In the genomic region with DNA sequence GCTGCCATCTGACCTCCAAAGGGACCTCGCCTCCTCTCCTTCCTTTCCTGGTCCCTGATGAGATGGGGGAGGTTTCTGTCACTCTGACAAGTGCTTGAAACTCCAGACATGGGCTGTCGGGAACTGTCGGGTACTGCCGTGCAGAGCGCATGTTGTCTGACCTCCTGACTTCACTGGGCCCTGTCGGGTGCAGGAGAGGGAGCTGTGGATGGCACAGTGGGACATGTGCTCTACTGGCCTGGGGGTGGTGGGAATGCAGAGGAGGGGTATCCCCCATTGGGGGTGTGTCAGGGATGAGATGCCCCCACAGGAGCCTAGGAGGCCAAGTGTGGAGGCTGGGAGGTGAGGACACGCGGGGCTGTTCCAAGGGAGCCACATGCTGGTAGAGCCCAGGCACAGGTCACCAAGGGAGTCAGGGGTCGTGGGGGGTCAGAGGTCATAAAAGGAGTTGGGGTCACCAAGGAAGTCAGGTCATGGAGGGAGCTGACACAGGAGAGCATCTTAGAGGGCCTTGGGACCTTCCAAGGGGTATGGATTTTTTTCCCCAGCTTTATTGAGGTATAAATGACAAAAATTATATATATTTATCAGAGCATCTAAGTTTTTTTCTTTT, we compare ENCODE assay signal across 12 cellular contexts. TPM values are rescaled to one million over a fixed set of nuclear protein-coding genes. Genes with fewer than 3 reads are reported as not detected.
DNase-seq lines count a peak whose midpoint lies in the region; ATAC-seq, FAIRE-seq and TF ChIP-seq lines count a peak whose summit lies in the region.
"Had no signal": no experiment of that assay in that cellular context is flagged by ENCODE, and none has a peak within 500 bp of the region (broad histone marks: within the 10 kb centered on the region; RNA-seq: fewer than 3 reads in every experiment).

No MANE protein-coding gene starts in this region.

- ATAC-seq in mucosa of descending colon (no peak), GM21423 (IDR thresholded peaks at IDR 0.05; ENCODE audit: unreplicated experiment) (no peak), HG02884 (IDR thresholded peaks at IDR 0.05; ENCODE audit: unreplicated experiment) (no peak)

- no peaks in the 10 kb centered on the region for H3K36me3 ChIP-seq in kidney (ENCODE audit: control insufficient read depth in 1 of 2, insufficient read depth in 2 of 2, low read length in 2 of 2)
- H3K36me3 ChIP-seq in rectal smooth muscle tissue (ENCODE audit: control insufficient read depth, insufficient read depth, low read length) = peaks cover 2% of the 10 kb centered on the region
- no peaks in the 10 kb centered on the region for H3K36me3 ChIP-seq in mucosa of descending colon (ENCODE audit: low read depth)

- intact Hi-C loops in kidney (cut with DNase I) = no loop called here
- intact Hi-C loops in mucosa of descending colon (cut with DNase I, micrococcal nuclease) = no loop called here

- no peak for FAIRE-seq in kidney (lab: Jason Lieb, UNC)
- FAIRE-seq: frontal cortex had no signal

- POLR2A ChIA-PET in AG04450 (lab: Yijun Ruan, JAX) = interaction anchor here (0.6 to 1.7 kb wide), 2 partner anchors 46 to 49 kb away, joined by 4 read pairs; partner anchors contain the start of gene POR

- no peaks in the 10 kb centered on the region for H3K27me3 ChIP-seq in AG04450 (ENCODE audit: control insufficient read depth, insufficient read depth, low read length)
- H3K27me3 ChIP-seq in rectal smooth muscle tissue (ENCODE audit: control insufficient read depth, insufficient read depth, low read length) = no peaks in the 10 kb centered on the region

- H3K4me1 ChIP-seq in kidney (ENCODE audit: control insufficient read depth in 1 of 2, insufficient read depth in 1 of 2, low read depth in 1 of 2, low read length in 2 of 2) (peaks cover 35 to 47% of the 10 kb centered on the region in 2 donors), rectal smooth muscle tissue (ENCODE audit: control insufficient read depth, insufficient read depth, low read length) (peaks cover 29% of the 10 kb centered on the region), mucosa of descending colon (ENCODE audit: low read depth) (peaks cover 10% of the 10 kb centered on the region)

- H3K9ac ChIP-seq in kidney (ENCODE audit: low read length in 2 of 2) (no peak overlapping the region), rectal smooth muscle tissue (ENCODE audit: low read length) (no peak overlapping the region)

- TF ChIP-seq CTCF in AG04450 (IDR thresholded peaks at IDR 0.05; ENCODE audit: low read depth, low read length) (no peak), kidney (IDR thresholded peaks at IDR 0.05; ENCODE audit: borderline replicate concordance, extremely low read depth, insufficient read depth) (no peak), mucosa of descending colon (IDR thresholded peaks at IDR 0.05) (no peak)

- no peak for DNase-seq in AG04450 (ENCODE audit: low read depth, low spot score)
- DNase-seq in caudate nucleus (lab: John Stamatoyannopoulos, UW) = no peak
- DNase-seq in kidney = peak; percentile 76
- no peak for DNase-seq in mucosa of descending colon
- DNase-seq in DMS 273 (lab: John Stamatoyannopoulos, UW; ENCODE audit: unreplicated experiment) = no peak
- DNase-seq: DND-41; NCI-H345; stimulated activated naive CD4-positive, alpha-beta T cell had no signal

- no peak overlapping the region for H3K4me3 ChIP-seq in AG04450 (ENCODE audit: low read depth, low read length)
- no peak overlapping the region for H3K4me3 ChIP-seq in kidney (ENCODE audit: low read length in 2 of 2)
- H3K4me3 ChIP-seq in rectal smooth muscle tissue (ENCODE audit: low read length) = no peak overlapping the region
- H3K4me3 ChIP-seq in mucosa of descending colon = no peak overlapping the region

- CTCF ChIA-PET in AG04450 (lab: Charles Lee) = interaction anchor here (1.0 kb wide), 1 partner anchor 9 kb away, joined by 3 read pairs; no protein-coding TSS in a partner anchor

- H3K9me3 ChIP-seq in AG04450 (ENCODE audit: control insufficient read depth, insufficient read depth, low read length) (no peaks in the 10 kb centered on the region), kidney (ENCODE audit: control insufficient read depth in 1 of 2, low read length in 2 of 2) (no peaks in the 10 kb centered on the region), mucosa of descending colon (no peaks in the 10 kb centered on the region)

- H3K27ac ChIP-seq in AG04450 (ENCODE audit: low read depth, low read length) (peak overlapping the region; percentile 57), caudate nucleus (ENCODE audit: low read depth, low read length) (peak overlapping the region; percentile 70), kidney (ENCODE audit: low read depth in 2 of 2, low read length in 2 of 2) (peak overlapping the region; percentile 56 to 78), rectal smooth muscle tissue (ENCODE audit: low read depth, low read length) (peak overlapping the region; percentile 43)

RNA-seq across cellular contexts. Expression of gene TMEM120A, which starts 30.9 kb away (rescaled TPM):
- polyA plus RNA-seq in AG04450 (2011; rRNA removed) (46.3 and 59.1 TPM in 2 replicates), kidney (ENCODE audit: insufficient read depth, low read depth, low replicate concordance) (141 TPM)
- 61.0 and 64.2 TPM in 2 replicates for polyA minus RNA-seq in AG04450 (2011; rRNA and poly(A)+ RNA removed)
- total RNA-seq in kidney (47.0 TPM), mucosa of descending colon (100 to 1,000 TPM in 1 of 3 donors, 10 to 100 TPM in 2; 75.6 to 138 (median 88.4) TPM)

RNA-seq across cellular contexts. Expression of gene POR, which starts 48.5 kb away (rescaled TPM):
- polyA plus RNA-seq in AG04450 (2011; rRNA removed) (39.0 and 46.5 TPM in 2 replicates), kidney (ENCODE audit: insufficient read depth, low read depth, low replicate concordance) (122 TPM)
- polyA minus RNA-seq in AG04450 (2011; rRNA and poly(A)+ RNA removed) = 39.8 and 57.0 TPM in 2 replicates
- total RNA-seq in kidney (130 TPM), mucosa of descending colon (100 to 1,000 TPM in 2 of 3 donors, 10 to 100 TPM in 1; 76.4 to 122 (median 118) TPM)
